Comparison of ENCODE assay signal across 8 cellular contexts in the genomic region with DNA sequence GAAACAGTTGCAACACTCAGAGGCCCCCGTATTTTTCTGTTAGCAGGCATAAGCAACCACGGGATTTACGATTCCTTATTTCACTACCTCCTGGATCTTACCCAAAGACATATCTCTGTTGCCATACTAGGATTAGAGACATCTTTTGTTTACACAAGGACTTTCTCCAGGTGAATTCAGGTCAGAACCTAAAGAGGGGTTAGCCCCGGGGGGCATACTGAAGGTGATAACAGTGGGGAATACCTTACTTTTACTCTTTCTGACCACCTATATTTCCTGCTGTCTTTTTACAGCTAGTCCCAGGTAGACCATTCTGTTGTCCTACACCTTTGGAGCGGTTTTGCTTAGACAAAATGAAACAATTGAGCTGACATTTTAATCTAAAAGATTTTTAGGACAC. TPM values are rescaled to one million over a fixed set of nuclear protein-coding genes. Genes with fewer than 3 reads are reported as not detected.
"Had no signal": no experiment of that assay in that cellular context is flagged by ENCODE, and none has a peak within 500 bp of the region (broad histone marks: within the 10 kb centered on the region; RNA-seq: fewer than 3 reads in every experiment).

No MANE protein-coding gene starts in this region.

- H2AFZ ChIP-seq: GM23248 had no signal

- ATAC-seq: HCT116, K562 had no signal

- H3K4me3 ChIP-seq: GM23248, HAP-1, K562 had no signal

- H3K9ac ChIP-seq: GM23248 had no signal

- H3K27ac ChIP-seq: GM23248, HL-60 had no signal

- H3K36me3 ChIP-seq: HAP-1 had no signal

- DNase-seq: GM23248, HFFc6, IMR-90 had no signal

- H3K4me3 Mint-ChIP-seq: HFFc6 had no signal

- H3K9me3 ChIP-seq: HAP-1 had no signal

- H3K27ac Mint-ChIP-seq: HFFc6 had no signal

- H3K4me1 ChIP-seq: HAP-1 had no signal

RNA-seq across cellular contexts. Expression of a gene that starts 27.9 kb away (rescaled TPM):
- total RNA-seq: GM23248, HFFc6, HT1080, IMR-90 had no signal
